In the genomic region with DNA sequence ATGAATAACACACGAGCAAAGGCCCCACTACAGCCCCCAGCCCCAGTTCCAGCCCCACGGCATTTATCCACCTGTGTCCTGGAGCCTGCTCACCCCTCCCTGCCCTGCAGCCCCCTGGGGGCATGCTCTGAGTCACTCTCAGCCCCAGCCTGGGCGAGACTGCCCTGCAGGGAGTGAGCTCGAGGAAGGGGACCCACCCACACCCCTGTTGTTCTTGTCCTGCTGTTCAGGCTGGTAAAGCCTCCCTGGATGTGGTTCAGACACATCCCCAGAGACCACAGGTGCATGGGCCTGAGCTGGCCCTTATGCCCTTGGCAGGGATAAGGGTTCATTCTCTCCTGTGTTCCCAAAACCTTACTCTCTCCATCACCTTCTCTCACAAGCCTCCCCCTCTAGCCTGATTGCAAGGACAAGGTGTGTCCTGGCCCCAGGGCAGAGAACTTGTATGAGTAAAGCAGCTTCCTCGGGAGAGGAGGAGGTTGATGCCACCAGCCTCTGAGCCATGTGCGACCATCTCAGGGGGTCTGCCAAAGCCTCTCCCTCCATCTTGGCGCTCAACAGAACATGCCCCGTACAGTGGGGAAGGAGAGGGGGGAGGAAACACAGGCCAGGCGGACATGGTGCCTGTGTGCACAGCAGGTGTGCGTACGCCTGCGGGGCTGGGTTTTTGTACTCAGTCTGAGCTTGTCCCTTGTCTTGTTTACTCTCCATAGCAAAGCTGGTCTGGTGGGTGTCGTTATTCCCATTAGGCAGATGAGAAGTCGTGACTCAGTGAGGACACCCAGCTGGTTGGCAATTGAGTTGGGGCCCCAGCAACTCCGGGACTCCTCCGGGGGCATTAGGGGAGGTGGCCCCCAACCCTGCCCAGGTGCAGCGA, we compare ENCODE assay signal across 13 cellular contexts.
DNase-seq lines count a peak whose midpoint lies in the region; ATAC-seq, FAIRE-seq and TF ChIP-seq lines count a peak whose summit lies in the region.
"Had no signal": no experiment of that assay in that cellular context is flagged by ENCODE, and none has a peak within 500 bp of the region (broad histone marks: within the 10 kb centered on the region; RNA-seq: fewer than 3 reads in every experiment).

No MANE protein-coding gene starts in this region.

- H3K27ac ChIP-seq in HepG2 (ENCODE audit: extremely low read length, insufficient read depth, low read length), result no peak overlapping the region
- H3K27ac ChIP-seq: esophagus squamous epithelium, left lung, neural progenitor cell had no signal

- DNase-seq in DMS79 treated with DMSO at 0.1 percent for 48 hours (lab: John Stamatoyannopoulos, UW), result peak; percentile 8
- DNase-seq in DMS79 (lab: John Stamatoyannopoulos, UW), result no peak
- DNase-seq in HTR-8/SVneo (ENCODE audit: insufficient read length, low spot score), result no peak
- no peak for DNase-seq in NT2/D1 (ENCODE audit: low read depth, low spot score)
- DNase-seq in HepG2 (ENCODE audit: low spot score), result no peak
- no peak for DNase-seq in H54 (ENCODE audit: insufficient read length, low spot score)
- no peak for DNase-seq in activated CD4-positive, alpha-beta T cell treated with anti-CD3 and anti-CD28 coated beads, Interleukin-2, amount 10 ng/mL, durations not matched to agents 24 days and 14 days
- no peak for DNase-seq in T-helper 9 cell
- DNase-seq: esophagus squamous epithelium, GF-D8 had no signal

- CTCF ChIA-PET in HepG2 (lab: Yijun Ruan, JAX; ENCODE audit: low intra/inter-chr PET ratio, low total read pairs), result interaction anchor here (1.3 to 2.2 kb wide), 2 partner anchors 74 to 105 kb away, joined by 4 to 10 read pairs; no protein-coding TSS in a partner anchor

- H2AFZ ChIP-seq in HepG2 (ENCODE audit: low read length), result no peak overlapping the region

- in situ Hi-C loops in HepG2 (cut with HindIII; ENCODE audit: extremely low pct_ligation_motif_present, low pct_unique_long_range_greater_than_20kb), result loop anchor here (5.0 kb wide), 1 partner anchor 55 kb away; no protein-coding TSS in a partner anchor

- TF ChIP-seq EP300 in HepG2 (IDR thresholded peaks at IDR 0.05; ENCODE audit: low read depth in 2 of 2, low read length in 2 of 2) (no peak), HepG2 (CRISPR knock-in tag; IDR thresholded peaks at IDR 0.05; ENCODE audit: borderline replicate concordance) (no peak)

- WGBS in HepG2 (ENCODE audit: low lambda C conversion rate), result 20% methylated on average over 14 of the region's 17 CpGs

- peaks cover 18% of the 10 kb centered on the region for H3K4me1 ChIP-seq in NT2/D1 (ENCODE audit: insufficient read depth, insufficient read length)
- H3K4me1 ChIP-seq in HepG2 (ENCODE audit: insufficient read depth, low read length), result no peaks in the 10 kb centered on the region
- H3K4me1 ChIP-seq: left lung had no signal

- H3K9me3 ChIP-seq in NT2/D1 (ENCODE audit: insufficient read depth, low read length) (no peaks in the 10 kb centered on the region), HepG2 (ENCODE audit: low read length) (no peaks in the 10 kb centered on the region)
- H3K9me3 ChIP-seq: esophagus squamous epithelium, left lung, mucosa of descending colon had no signal

- H3K4me2 ChIP-seq in HepG2 (ENCODE audit: low read depth, low read length), result no peak overlapping the region
- H3K4me2 ChIP-seq: neural progenitor cell had no signal

- H3K4me3 ChIP-seq in NT2/D1 (ENCODE audit: insufficient read length, low read depth) (no peak overlapping the region), HepG2 (replicated peaks in 1 of 3; ENCODE audit: insufficient read depth in 1 of 3, low read depth in 2 of 3, low read length in 3 of 3) (no peak overlapping the region)
- H3K4me3 ChIP-seq: esophagus squamous epithelium, left lung, mucosa of descending colon, neural progenitor cell had no signal

- TF ChIP-seq POLR2A in HepG2 (IDR thresholded peaks at IDR 0.05; ENCODE audit: insufficient read depth in 1 of 2, low read depth in 2 of 2, low read length in 2 of 2) (no peak), H54 (IDR thresholded peaks at IDR 0.05; ENCODE audit: low read depth, low read length) (no peak)

- no peak for ATAC-seq in HepG2

- TF ChIP-seq CTCF in HepG2 (CRISPR knock-in tag; IDR thresholded peaks at IDR 0.05), result no peak

- peaks cover 11% of the 10 kb centered on the region for H3K27me3 Mint-ChIP-seq in activated CD4-positive, alpha-beta T cell treated with anti-CD3 and anti-CD28 coated beads, Interleukin-2, amount 10 ng/mL, durations not matched to agents 24 days and 14 days

- no peaks in the 10 kb centered on the region for H3K36me3 Mint-ChIP-seq in activated CD4-positive, alpha-beta T cell treated with anti-CD3 and anti-CD28 coated beads, Interleukin-2, amount 10 ng/mL, durations not matched to agents 24 days and 14 days (ENCODE audit: low read depth)
- H3K36me3 Mint-ChIP-seq: neural progenitor cell had no signal

- H3K36me3 ChIP-seq in NT2/D1 (ENCODE audit: insufficient read depth, insufficient read length, low read length), result no peaks in the 10 kb centered on the region
- no peaks in the 10 kb centered on the region for H3K36me3 ChIP-seq in HepG2 (replicated peaks in 1 of 2; ENCODE audit: control insufficient read depth in 1 of 2, insufficient read depth in 2 of 2, low read length in 2 of 2)
- H3K36me3 ChIP-seq: esophagus squamous epithelium, left lung, neural progenitor cell had no signal

- H3K27me3 ChIP-seq in NT2/D1 (ENCODE audit: insufficient read depth, insufficient read length) (peaks cover 14% of the 10 kb centered on the region), HepG2 (ENCODE audit: control insufficient read depth in 1 of 2, insufficient read depth in 2 of 2, low read length in 2 of 2) (peaks cover 29 to 90% of the 10 kb centered on the region in 2 experiments; a peak in 4 of 5 replicates)

- intact Hi-C loops in HepG2 (cut with micrococcal nuclease; ENCODE audit: unreplicated experiment), result loop anchor here (10.0 kb wide), 1 partner anchor 82 kb away; no protein-coding TSS in a partner anchor
- intact Hi-C loops in activated CD4-positive, alpha-beta T cell treated with anti-CD3 and anti-CD28 coated beads, Interleukin-2, amount 10 ng/mL, durations not matched to agents 24 days and 14 days (cut with micrococcal nuclease), result loop anchor here (1.0 to 5.0 kb wide), 2 partner anchors 74 to 625 kb away; no protein-coding TSS in a partner anchor

- TF ChIP-seq RAD21 in HepG2 (CRISPR knock-in tag; IDR thresholded peaks at IDR 0.05), result no peak

- BruUV-seq in HepG2 (replicated peaks; lab: Mats Ljungman, UMichigan), result no TSS peak

- H3K9ac ChIP-seq in NT2/D1 (ENCODE audit: insufficient read length, low read depth) (peak overlapping the region; percentile 39), HepG2 (ENCODE audit: insufficient read depth, low read depth, low read length) (no peak overlapping the region)
- H3K9ac ChIP-seq: neural progenitor cell had no signal

- H3K4me3 Mint-ChIP-seq in activated CD4-positive, alpha-beta T cell treated with anti-CD3 and anti-CD28 coated beads, Interleukin-2, amount 10 ng/mL, durations not matched to agents 24 days and 14 days, result no peak overlapping the region

- no peak overlapping the region for H3K27ac Mint-ChIP-seq in activated CD4-positive, alpha-beta T cell treated with anti-CD3 and anti-CD28 coated beads, Interleukin-2, amount 10 ng/mL, durations not matched to agents 24 days and 14 days
- H3K27ac Mint-ChIP-seq: neural progenitor cell had no signal

- H3K4me1 Mint-ChIP-seq in activated CD4-positive, alpha-beta T cell treated with anti-CD3 and anti-CD28 coated beads, Interleukin-2, amount 10 ng/mL, durations not matched to agents 24 days and 14 days, result peaks cover 3% of the 10 kb centered on the region

- peaks cover 9% of the 10 kb centered on the region for H4K20me1 ChIP-seq in HepG2 (ENCODE audit: insufficient read depth, low read length)

- no peaks in the 10 kb centered on the region for H3K9me3 Mint-ChIP-seq in activated CD4-positive, alpha-beta T cell treated with anti-CD3 and anti-CD28 coated beads, Interleukin-2, amount 10 ng/mL, durations not matched to agents 24 days and 14 days
- H3K9me3 Mint-ChIP-seq: neural progenitor cell had no signal

- H3K79me2 ChIP-seq in HepG2 (ENCODE audit: insufficient read depth, low read length), result no peaks in the 10 kb centered on the region

- FAIRE-seq in HTR-8/SVneo (lab: Jason Lieb, UNC) (peak; percentile 13), HepG2 (lab: Jason Lieb, UNC) (no peak), H54 (lab: Jason Lieb, UNC) (no peak)

- POLR2A ChIA-PET in HepG2 (lab: Yijun Ruan, JAX), result no interaction called here

TF ChIP-seq in HepG2, 621 proteins besides CTCF, POLR2A, EP300 and RAD21:
- no peak for TF ChIP-seq TP53 (CRISPR knock-in tag; conservative IDR thresholded peaks at IDR 0.05)
- TF ChIP-seq FOXK2 (IDR thresholded peaks at IDR 0.05), result no peak
- TF ChIP-seq NFIC (IDR thresholded peaks at IDR 0.05; ENCODE audit: low read length), result no peak
- TF ChIP-seq, protein P1, sequence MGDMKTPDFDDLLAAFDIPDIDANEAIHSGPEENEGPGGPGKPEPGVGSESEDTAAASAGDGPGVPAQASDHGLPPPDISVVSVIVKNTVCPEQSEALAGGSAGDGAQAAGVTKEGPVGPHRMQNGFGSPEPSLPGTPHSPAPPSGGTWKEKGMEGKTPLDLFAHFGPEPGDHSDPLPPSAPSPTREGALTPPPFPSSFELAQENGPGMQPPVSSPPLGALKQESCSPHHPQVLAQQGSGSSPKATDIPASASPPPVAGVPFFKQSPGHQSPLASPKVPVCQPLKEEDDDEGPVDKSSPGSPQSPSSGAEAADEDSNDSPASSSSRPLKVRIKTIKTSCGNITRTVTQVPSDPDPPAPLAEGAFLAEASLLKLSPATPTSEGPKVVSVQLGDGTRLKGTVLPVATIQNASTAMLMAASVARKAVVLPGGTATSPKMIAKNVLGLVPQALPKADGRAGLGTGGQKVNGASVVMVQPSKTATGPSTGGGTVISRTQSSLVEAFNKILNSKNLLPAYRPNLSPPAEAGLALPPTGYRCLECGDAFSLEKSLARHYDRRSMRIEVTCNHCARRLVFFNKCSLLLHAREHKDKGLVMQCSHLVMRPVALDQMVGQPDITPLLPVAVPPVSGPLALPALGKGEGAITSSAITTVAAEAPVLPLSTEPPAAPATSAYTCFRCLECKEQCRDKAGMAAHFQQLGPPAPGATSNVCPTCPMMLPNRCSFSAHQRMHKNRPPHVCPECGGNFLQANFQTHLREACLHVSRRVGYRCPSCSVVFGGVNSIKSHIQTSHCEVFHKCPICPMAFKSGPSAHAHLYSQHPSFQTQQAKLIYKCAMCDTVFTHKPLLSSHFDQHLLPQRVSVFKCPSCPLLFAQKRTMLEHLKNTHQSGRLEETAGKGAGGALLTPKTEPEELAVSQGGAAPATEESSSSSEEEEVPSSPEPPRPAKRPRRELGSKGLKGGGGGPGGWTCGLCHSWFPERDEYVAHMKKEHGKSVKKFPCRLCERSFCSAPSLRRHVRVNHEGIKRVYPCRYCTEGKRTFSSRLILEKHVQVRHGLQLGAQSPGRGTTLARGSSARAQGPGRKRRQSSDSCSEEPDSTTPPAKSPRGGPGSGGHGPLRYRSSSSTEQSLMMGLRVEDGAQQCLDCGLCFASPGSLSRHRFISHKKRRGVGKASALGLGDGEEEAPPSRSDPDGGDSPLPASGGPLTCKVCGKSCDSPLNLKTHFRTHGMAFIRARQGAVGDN (CRISPR knock-in tag; IDR thresholded peaks at IDR 0.05), result 0 out of 2 replicates have a peak, but pooled peaks have one; percentile 2
